ENCODE assay signal across 2 cellular contexts in the genomic region with DNA sequence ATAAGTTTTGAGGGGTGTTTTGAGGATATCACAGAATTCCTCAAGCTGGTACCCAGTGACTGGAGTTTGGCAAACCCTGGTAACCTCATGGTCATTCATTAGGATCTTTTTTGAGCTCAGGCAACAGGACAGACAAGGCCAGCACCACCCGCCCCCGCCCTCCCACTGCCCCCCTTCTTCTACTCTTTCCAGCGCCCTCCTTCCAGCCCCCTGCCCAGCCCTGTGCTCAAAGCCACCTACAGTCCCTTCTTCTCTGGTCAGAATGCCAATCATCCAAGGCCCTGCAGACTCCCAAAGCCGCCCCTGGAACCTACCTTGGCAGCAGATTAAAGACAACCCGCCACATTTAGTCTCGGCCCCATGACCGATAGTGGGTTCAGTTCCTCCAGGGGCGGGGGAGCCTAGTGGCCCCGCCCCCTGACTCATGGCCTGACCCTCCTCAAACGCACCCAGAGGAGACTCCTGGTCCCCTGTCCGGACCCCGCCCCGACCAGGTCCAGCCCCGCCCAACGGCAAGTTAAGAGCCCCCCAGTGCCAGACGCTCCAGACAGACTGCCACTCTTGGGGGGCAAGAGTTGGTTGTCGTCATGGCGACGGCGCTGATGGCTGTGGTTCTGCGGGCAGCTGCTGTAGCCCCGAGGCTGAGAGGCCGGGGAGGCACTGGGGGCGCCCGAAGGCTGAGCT.
TF ChIP-seq lines count a peak whose summit lies in the region.

A gene with protein sequence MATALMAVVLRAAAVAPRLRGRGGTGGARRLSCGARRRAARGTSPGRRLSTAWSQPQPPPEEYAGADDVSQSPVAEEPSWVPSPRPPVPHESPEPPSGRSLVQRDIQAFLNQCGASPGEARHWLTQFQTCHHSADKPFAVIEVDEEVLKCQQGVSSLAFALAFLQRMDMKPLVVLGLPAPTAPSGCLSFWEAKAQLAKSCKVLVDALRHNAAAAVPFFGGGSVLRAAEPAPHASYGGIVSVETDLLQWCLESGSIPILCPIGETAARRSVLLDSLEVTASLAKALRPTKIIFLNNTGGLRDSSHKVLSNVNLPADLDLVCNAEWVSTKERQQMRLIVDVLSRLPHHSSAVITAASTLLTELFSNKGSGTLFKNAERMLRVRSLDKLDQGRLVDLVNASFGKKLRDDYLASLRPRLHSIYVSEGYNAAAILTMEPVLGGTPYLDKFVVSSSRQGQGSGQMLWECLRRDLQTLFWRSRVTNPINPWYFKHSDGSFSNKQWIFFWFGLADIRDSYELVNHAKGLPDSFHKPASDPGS (plus strand): TSS at position 546 of the 684 bp plus-strand sequence. CDS start 42 bp downstream, at position 588.

TF ChIP-seq in GM12878, 131 proteins besides CTCF, POLR2A, EP300 and RAD21:
- TF ChIP-seq PAX5 (IDR thresholded peaks at IDR 0.05; ENCODE audit: borderline replicate concordance, low read depth, low read length), result no peak
- no peak for TF ChIP-seq FOXK2 (IDR thresholded peaks at IDR 0.05)
- peak; percentile 40 for TF ChIP-seq SUZ12 (IDR thresholded peaks at IDR 0.05; ENCODE audit: unreplicated experiment)
- TF ChIP-seq, protein P1, sequence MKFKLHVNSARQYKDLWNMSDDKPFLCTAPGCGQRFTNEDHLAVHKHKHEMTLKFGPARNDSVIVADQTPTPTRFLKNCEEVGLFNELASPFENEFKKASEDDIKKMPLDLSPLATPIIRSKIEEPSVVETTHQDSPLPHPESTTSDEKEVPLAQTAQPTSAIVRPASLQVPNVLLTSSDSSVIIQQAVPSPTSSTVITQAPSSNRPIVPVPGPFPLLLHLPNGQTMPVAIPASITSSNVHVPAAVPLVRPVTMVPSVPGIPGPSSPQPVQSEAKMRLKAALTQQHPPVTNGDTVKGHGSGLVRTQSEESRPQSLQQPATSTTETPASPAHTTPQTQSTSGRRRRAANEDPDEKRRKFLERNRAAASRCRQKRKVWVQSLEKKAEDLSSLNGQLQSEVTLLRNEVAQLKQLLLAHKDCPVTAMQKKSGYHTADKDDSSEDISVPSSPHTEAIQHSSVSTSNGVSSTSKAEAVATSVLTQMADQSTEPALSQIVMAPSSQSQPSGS (IDR thresholded peaks at IDR 0.05; ENCODE audit: low read length), result no peak
- no peak for TF ChIP-seq TARDBP (IDR thresholded peaks at IDR 0.05; ENCODE audit: borderline replicate concordance)
- TF ChIP-seq, protein P2, sequence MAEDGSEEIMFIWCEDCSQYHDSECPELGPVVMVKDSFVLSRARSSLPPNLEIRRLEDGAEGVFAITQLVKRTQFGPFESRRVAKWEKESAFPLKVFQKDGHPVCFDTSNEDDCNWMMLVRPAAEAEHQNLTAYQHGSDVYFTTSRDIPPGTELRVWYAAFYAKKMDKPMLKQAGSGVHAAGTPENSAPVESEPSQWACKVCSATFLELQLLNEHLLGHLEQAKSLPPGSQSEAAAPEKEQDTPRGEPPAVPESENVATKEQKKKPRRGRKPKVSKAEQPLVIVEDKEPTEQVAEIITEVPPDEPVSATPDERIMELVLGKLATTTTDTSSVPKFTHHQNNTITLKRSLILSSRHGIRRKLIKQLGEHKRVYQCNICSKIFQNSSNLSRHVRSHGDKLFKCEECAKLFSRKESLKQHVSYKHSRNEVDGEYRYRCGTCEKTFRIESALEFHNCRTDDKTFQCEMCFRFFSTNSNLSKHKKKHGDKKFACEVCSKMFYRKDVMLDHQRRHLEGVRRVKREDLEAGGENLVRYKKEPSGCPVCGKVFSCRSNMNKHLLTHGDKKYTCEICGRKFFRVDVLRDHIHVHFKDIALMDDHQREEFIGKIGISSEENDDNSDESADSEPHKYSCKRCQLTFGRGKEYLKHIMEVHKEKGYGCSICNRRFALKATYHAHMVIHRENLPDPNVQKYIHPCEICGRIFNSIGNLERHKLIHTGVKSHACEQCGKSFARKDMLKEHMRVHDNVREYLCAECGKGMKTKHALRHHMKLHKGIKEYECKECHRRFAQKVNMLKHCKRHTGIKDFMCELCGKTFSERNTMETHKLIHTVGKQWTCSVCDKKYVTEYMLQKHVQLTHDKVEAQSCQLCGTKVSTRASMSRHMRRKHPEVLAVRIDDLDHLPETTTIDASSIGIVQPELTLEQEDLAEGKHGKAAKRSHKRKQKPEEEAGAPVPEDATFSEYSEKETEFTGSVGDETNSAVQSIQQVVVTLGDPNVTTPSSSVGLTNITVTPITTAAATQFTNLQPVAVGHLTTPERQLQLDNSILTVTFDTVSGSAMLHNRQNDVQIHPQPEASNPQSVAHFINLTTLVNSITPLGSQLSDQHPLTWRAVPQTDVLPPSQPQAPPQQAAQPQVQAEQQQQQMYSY (CRISPR knock-in tag; IDR thresholded peaks at IDR 0.05), result no peak
- TF ChIP-seq ZSCAN29 (IDR thresholded peaks at IDR 0.05), result no peak
- no peak for TF ChIP-seq NFXL1 (IDR thresholded peaks at IDR 0.05; ENCODE audit: borderline replicate concordance)

TF ChIP-seq in HepG2, 621 proteins besides CTCF, POLR2A, EP300 and RAD21 (continues in another document):
- TF ChIP-seq ZSCAN20 (CRISPR knock-in tag; IDR thresholded peaks at IDR 0.05; ENCODE audit: borderline replicate concordance), result no peak
- no peak for TF ChIP-seq ZNF780A (CRISPR knock-in tag; IDR thresholded peaks at IDR 0.05)
- no peak for TF ChIP-seq TEAD3 (CRISPR knock-in tag; optimal IDR thresholded peaks at IDR 0.05; ENCODE audit: borderline replicate concordance)
- no peak for TF ChIP-seq PAX8 (CRISPR knock-in tag; IDR thresholded peaks at IDR 0.05; ENCODE audit: borderline replicate concordance)
- TF ChIP-seq, protein P3, sequence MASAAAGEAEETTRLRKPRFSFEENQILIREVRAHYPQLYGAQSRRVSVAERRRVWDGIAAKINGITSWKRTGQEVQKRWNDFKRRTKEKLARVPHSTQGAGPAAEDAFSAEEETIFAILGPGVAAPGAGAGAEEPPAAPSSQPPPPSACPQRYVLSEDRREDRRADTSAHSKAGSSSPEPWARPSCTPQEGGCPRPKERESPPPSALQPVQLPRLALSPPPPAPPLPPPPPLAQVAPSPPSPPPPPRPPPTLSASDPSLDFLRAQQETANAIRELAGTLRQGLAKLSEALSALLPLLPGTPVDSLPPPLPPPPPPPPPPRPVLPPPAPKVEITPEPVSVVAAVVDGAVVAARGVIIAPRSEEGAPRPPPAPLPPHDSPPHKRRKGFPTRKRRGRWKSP (CRISPR knock-in tag; IDR thresholded peaks at IDR 0.05), result no peak
- TF ChIP-seq RARA (CRISPR knock-in tag; IDR thresholded peaks at IDR 0.05), result no peak; the same call in 1 of the 2 replicates
- no peak for TF ChIP-seq KMT2B (CRISPR knock-in tag; IDR thresholded peaks at IDR 0.05)
- no peak for TF ChIP-seq NRL (CRISPR knock-in tag; IDR thresholded peaks at IDR 0.05; ENCODE audit: borderline replicate concordance)
- TF ChIP-seq JUN (CRISPR knock-in tag; IDR thresholded peaks at IDR 0.05), result no peak
- TF ChIP-seq KDM3A (CRISPR knock-in tag; IDR thresholded peaks at IDR 0.05; ENCODE audit: low read depth), result 0 out of 2 replicates have a peak, but pooled peaks have one; percentile 57
- TF ChIP-seq, protein P1 (CRISPR knock-in tag; IDR thresholded peaks at IDR 0.05), result no peak
- TF ChIP-seq ZNF777 (CRISPR knock-in tag; IDR thresholded peaks at IDR 0.05), result no peak
- no peak; the same call in 1 of the 2 replicates for TF ChIP-seq RXRA (CRISPR knock-in tag; IDR thresholded peaks at IDR 0.05)
- TF ChIP-seq DNMT3B (CRISPR knock-in tag; conservative IDR thresholded peaks at IDR 0.05), result no peak
- no peak for TF ChIP-seq ETV5 (CRISPR knock-in tag; IDR thresholded peaks at IDR 0.05; ENCODE audit: borderline replicate concordance)
- no peak for TF ChIP-seq ZFAT (CRISPR knock-in tag; conservative IDR thresholded peaks at IDR 0.05)
- no peak for TF ChIP-seq ZNF746 (CRISPR knock-in tag; IDR thresholded peaks at IDR 0.05)
- no peak for TF ChIP-seq NR2F1 (CRISPR knock-in tag; IDR thresholded peaks at IDR 0.05)
- TF ChIP-seq, protein P4, sequence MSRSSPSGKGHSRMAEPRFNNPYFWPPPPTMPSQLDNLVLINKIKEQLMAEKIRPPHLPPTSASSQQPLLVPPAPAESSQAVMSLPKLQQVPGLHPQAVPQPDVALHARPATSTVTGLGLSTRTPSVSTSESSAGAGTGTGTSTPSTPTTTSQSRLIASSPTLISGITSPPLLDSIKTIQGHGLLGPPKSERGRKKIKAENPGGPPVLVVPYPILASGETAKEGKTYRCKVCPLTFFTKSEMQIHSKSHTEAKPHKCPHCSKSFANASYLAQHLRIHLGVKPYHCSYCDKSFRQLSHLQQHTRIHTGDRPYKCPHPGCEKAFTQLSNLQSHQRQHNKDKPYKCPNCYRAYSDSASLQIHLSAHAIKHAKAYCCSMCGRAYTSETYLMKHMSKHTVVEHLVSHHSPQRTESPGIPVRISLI (CRISPR knock-in tag; IDR thresholded peaks at IDR 0.05; ENCODE audit: borderline replicate concordance), result no peak
- no peak for TF ChIP-seq KMT2A (CRISPR knock-in tag; IDR thresholded peaks at IDR 0.05)
- no peak for TF ChIP-seq ARNTL (CRISPR knock-in tag; IDR thresholded peaks at IDR 0.05)
- TF ChIP-seq ZNF256 (CRISPR knock-in tag; conservative IDR thresholded peaks at IDR 0.05), result no peak
- TF ChIP-seq ZNF333 (CRISPR knock-in tag; IDR thresholded peaks at IDR 0.05; ENCODE audit: borderline replicate concordance), result no peak
- TF ChIP-seq PHB2 (IDR thresholded peaks at IDR 0.05; ENCODE audit: partially characterized antibody), result no peak
- no peak for TF ChIP-seq ZNF101 (CRISPR knock-in tag; IDR thresholded peaks at IDR 0.05; ENCODE audit: borderline replicate concordance, low read depth)
- no peak for TF ChIP-seq ZNF484 (CRISPR knock-in tag; IDR thresholded peaks at IDR 0.05; ENCODE audit: borderline replicate concordance, low read depth)
- TF ChIP-seq ZFY (CRISPR knock-in tag; IDR thresholded peaks at IDR 0.05), result no peak
- TF ChIP-seq, protein P5, sequence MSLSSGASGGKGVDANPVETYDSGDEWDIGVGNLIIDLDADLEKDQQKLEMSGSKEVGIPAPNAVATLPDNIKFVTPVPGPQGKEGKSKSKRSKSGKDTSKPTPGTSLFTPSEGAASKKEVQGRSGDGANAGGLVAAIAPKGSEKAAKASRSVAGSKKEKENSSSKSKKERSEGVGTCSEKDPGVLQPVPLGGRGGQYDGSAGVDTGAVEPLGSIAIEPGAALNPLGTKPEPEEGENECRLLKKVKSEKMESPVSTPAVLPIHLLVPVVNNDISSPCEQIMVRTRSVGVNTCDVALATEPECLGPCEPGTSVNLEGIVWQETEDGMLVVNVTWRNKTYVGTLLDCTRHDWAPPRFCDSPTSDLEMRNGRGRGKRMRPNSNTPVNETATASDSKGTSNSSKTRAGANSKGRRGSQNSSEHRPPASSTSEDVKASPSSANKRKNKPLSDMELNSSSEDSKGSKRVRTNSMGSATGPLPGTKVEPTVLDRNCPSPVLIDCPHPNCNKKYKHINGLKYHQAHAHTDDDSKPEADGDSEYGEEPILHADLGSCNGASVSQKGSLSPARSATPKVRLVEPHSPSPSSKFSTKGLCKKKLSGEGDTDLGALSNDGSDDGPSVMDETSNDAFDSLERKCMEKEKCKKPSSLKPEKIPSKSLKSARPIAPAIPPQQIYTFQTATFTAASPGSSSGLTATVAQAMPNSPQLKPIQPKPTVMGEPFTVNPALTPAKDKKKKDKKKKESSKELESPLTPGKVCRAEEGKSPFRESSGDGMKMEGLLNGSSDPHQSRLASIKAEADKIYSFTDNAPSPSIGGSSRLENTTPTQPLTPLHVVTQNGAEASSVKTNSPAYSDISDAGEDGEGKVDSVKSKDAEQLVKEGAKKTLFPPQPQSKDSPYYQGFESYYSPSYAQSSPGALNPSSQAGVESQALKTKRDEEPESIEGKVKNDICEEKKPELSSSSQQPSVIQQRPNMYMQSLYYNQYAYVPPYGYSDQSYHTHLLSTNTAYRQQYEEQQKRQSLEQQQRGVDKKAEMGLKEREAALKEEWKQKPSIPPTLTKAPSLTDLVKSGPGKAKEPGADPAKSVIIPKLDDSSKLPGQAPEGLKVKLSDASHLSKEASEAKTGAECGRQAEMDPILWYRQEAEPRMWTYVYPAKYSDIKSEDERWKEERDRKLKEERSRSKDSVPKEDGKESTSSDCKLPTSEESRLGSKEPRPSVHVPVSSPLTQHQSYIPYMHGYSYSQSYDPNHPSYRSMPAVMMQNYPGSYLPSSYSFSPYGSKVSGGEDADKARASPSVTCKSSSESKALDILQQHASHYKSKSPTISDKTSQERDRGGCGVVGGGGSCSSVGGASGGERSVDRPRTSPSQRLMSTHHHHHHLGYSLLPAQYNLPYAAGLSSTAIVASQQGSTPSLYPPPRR (CRISPR knock-in tag; IDR thresholded peaks at IDR 0.05; ENCODE audit: borderline replicate concordance), result no peak
- no peak for TF ChIP-seq REPIN1 (CRISPR knock-in tag; IDR thresholded peaks at IDR 0.05; ENCODE audit: borderline replicate concordance, low read depth)
- no peak for TF ChIP-seq AKAP8 (CRISPR knock-in tag; IDR thresholded peaks at IDR 0.05)
- TF ChIP-seq ATM (IDR thresholded peaks at IDR 0.05; ENCODE audit: borderline replicate concordance), result no peak
- no peak for TF ChIP-seq ZNF367 (CRISPR knock-in tag; IDR thresholded peaks at IDR 0.05; ENCODE audit: borderline replicate concordance)
- no peak for TF ChIP-seq ZNF260 (CRISPR knock-in tag; IDR thresholded peaks at IDR 0.05; ENCODE audit: borderline replicate concordance, low read depth)
- TF ChIP-seq TSC22D2 (CRISPR knock-in tag; IDR thresholded peaks at IDR 0.05; ENCODE audit: borderline replicate concordance), result no peak
- TF ChIP-seq ZNF773 (CRISPR knock-in tag; IDR thresholded peaks at IDR 0.05; ENCODE audit: borderline replicate concordance), result no peak
- no peak for TF ChIP-seq FOXA1 (IDR thresholded peaks at IDR 0.05)
- 0 out of 2 replicates have a peak, but pooled peaks have one; percentile 1 for TF ChIP-seq FOXA1 (CRISPR knock-in tag; IDR thresholded peaks at IDR 0.05)
- TF ChIP-seq, protein P6, sequence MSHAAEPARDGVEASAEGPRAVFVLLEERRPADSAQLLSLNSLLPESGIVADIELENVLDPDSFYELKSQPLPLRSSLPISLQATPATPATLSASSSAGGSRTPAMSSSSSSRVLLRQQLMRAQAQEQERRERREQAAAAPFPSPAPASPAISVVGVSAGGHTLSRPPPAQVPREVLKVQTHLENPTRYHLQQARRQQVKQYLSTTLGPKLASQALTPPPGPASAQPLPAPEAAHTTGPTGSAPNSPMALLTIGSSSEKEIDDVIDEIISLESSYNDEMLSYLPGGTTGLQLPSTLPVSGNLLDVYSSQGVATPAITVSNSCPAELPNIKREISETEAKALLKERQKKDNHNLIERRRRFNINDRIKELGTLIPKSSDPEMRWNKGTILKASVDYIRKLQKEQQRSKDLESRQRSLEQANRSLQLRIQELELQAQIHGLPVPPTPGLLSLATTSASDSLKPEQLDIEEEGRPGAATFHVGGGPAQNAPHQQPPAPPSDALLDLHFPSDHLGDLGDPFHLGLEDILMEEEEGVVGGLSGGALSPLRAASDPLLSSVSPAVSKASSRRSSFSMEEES (CRISPR knock-in tag; IDR thresholded peaks at IDR 0.05), result peak; percentile 55
- no peak for TF ChIP-seq NCOA2 (CRISPR knock-in tag; IDR thresholded peaks at IDR 0.05)
- no peak for TF ChIP-seq TAF15 (IDR thresholded peaks at IDR 0.05; ENCODE audit: low read depth, low read length, poor library complexity, severe bottlenecking)
- TF ChIP-seq MYC (CRISPR knock-in tag; IDR thresholded peaks at IDR 0.05; ENCODE audit: borderline replicate concordance), result no peak
- no peak for TF ChIP-seq ZNF766 (CRISPR knock-in tag; IDR thresholded peaks at IDR 0.05; ENCODE audit: borderline replicate concordance)
